Comparison of ENCODE assay signal across 22 cellular contexts in genomic region chr11:63845911-63846310, GRCh38. TPM values are rescaled to one million over a fixed set of nuclear protein-coding genes. Genes with fewer than 3 reads are reported as not detected.
DNase-seq lines count a peak whose midpoint lies in the region; ATAC-seq and TF ChIP-seq lines count a peak whose summit lies in the region.
"Had no signal": no experiment of that assay in that cellular context is flagged by ENCODE, and none has a peak within 500 bp of the region (broad histone marks: within the 10 kb centered on the region; RNA-seq: fewer than 3 reads in every experiment).

No MANE protein-coding gene starts in this region.

- H3K4me1 ChIP-seq in body of pancreas (peaks cover 99% of the 10 kb centered on the region), ovary (ENCODE audit: insufficient read depth) (peaks cover 5% of the 10 kb centered on the region)
- peaks cover 35 to 47% of the 10 kb centered on the region in 2 donors for H3K4me1 ChIP-seq in naive thymus-derived CD4-positive, alpha-beta T cell (ENCODE audit: control insufficient read depth in 2 of 2, insufficient read depth in 2 of 2, low read length in 2 of 2)

- TF ChIP-seq CTCF in natural killer cell (IDR thresholded peaks at IDR 0.05) = no peak
- no peak for TF ChIP-seq CTCF in body of pancreas (IDR thresholded peaks at IDR 0.05)
- no peak for TF ChIP-seq CTCF in ovary (IDR thresholded peaks at IDR 0.05)

- intact Hi-C loops in natural killer cell (cut with micrococcal nuclease) = no loop called here
- intact Hi-C loops in body of pancreas (cut with DNase I) = no loop called here
- intact Hi-C loops in naive thymus-derived CD4-positive, alpha-beta T cell (cut with micrococcal nuclease) = no loop called here
- intact Hi-C loops in ovary (cut with DNase I) = no loop called here

- H3K36me3 Mint-ChIP-seq in natural killer cell = no peaks in the 10 kb centered on the region
- H3K36me3 Mint-ChIP-seq in natural killer cell treated with Interleukin-12 subunit alpha and Interleukin-12 subunit beta and Interleukin-15 and Interleukin-18, amount 100 ng/mL, for 72 hours = peaks cover 10% of the 10 kb centered on the region
- peaks cover 0 to 28% (median 5%) of the 10 kb centered on the region in 5 donors for H3K36me3 Mint-ChIP-seq in naive thymus-derived CD4-positive, alpha-beta T cell

- ATAC-seq in natural killer cell (no peak), body of pancreas (no peak), HG03196 (IDR thresholded peaks at IDR 0.05; ENCODE audit: unreplicated experiment) (no peak), GM21526 (IDR thresholded peaks at IDR 0.05; ENCODE audit: low FRiP score, unreplicated experiment) (no peak)
- ATAC-seq in natural killer cell treated with Interleukin-12 subunit alpha and Interleukin-12 subunit beta and Interleukin-15 and Interleukin-18, amount 100 ng/mL, for 72 hours = no peak
- ATAC-seq in naive thymus-derived CD4-positive, alpha-beta T cell = no peak

- 46 to 48% methylated on average over 2 to 7 of the region's 7 CpGs for WGBS in body of pancreas, 2 donors
- WGBS in ovary, 3 donors = 86 to 91% (median 88%) methylated on average over 7 of the region's 7 CpGs

- H3K36me3 ChIP-seq in body of pancreas (replicated peaks in 1 of 2; ENCODE audit: insufficient read depth in 1 of 2, low read depth in 2 of 2) = no peaks in the 10 kb centered on the region
- H3K36me3 ChIP-seq in naive thymus-derived CD4-positive, alpha-beta T cell (ENCODE audit: control insufficient read depth in 2 of 3, insufficient read depth in 3 of 3, low read length in 3 of 3) = peaks cover 0 to 17% (median 5%) of the 10 kb centered on the region in 3 experiments
- H3K36me3 ChIP-seq in ovary = no peaks in the 10 kb centered on the region

- DNase-seq in natural killer cell (no peak), body of pancreas (no peak), ovary (no peak), glomerular visceral epithelial cell (ENCODE audit: extremely low spot score) (no peak)
- no peak for DNase-seq in natural killer cell treated with Interleukin-12 subunit alpha and Interleukin-12 subunit beta and Interleukin-15 and Interleukin-18, amount 100 ng/mL, for 72 hours (ENCODE audit: low spot score)
- DNase-seq in naive thymus-derived CD4-positive, alpha-beta T cell = no peak
- DNase-seq: activated CD4-positive, alpha-beta T cell treated with anti-CD3 and anti-CD28 coated beads, Interleukin-2, amount 10 ng/mL, durations not matched to agents 24 days and 14 days; activated CD8-positive, alpha-beta memory T cell treated with anti-CD3 and anti-CD28 coated beads, Interleukin-2, amount 50 U/mL, for 4 hours; activated gamma-delta T cell treated with Interleukin-2 at 50 U/mL for 16 hours; DMS 273 treated with DMSO at 0.1 percent for 48 hours; GF-D8; naive B cell; NCI-H1092; NCI-H2171; NCI-H748 treated with DMSO at 0.1 percent for 48 hours; OCI-M1 had no signal

- H3K9me3 Mint-ChIP-seq in natural killer cell = no peaks in the 10 kb centered on the region
- H3K9me3 Mint-ChIP-seq in natural killer cell treated with Interleukin-12 subunit alpha and Interleukin-12 subunit beta and Interleukin-15 and Interleukin-18, amount 100 ng/mL, for 72 hours = no peaks in the 10 kb centered on the region
- no peaks in the 10 kb centered on the region for H3K9me3 Mint-ChIP-seq in naive thymus-derived CD4-positive, alpha-beta T cell
- H3K9me3 Mint-ChIP-seq: activated CD4-positive, alpha-beta T cell treated with anti-CD3 and anti-CD28 coated beads, Interleukin-2, amount 10 ng/mL, durations not matched to agents 24 days and 14 days; naive B cell; stimulated activated naive CD8-positive, alpha-beta T cell treated with anti-CD3 and anti-CD28 coated beads, Interleukin-15, Interleukin-2, amounts not matched to agents 100 ng/mL and 50 ng/mL, for 24 hours had no signal

- H3K27me3 Mint-ChIP-seq in natural killer cell (ENCODE audit: low read depth in 2 of 2) = no peaks in the 10 kb centered on the region
- no peaks in the 10 kb centered on the region for H3K27me3 Mint-ChIP-seq in natural killer cell treated with Interleukin-12 subunit alpha and Interleukin-12 subunit beta and Interleukin-15 and Interleukin-18, amount 100 ng/mL, for 72 hours
- H3K27me3 Mint-ChIP-seq in naive thymus-derived CD4-positive, alpha-beta T cell = no peaks in the 10 kb centered on the region
- H3K27me3 Mint-ChIP-seq: activated CD4-positive, alpha-beta T cell treated with anti-CD3 and anti-CD28 coated beads, Interleukin-2, amount 10 ng/mL, durations not matched to agents 24 days and 14 days; naive B cell; stimulated activated naive CD8-positive, alpha-beta T cell treated with anti-CD3 and anti-CD28 coated beads, Interleukin-15, Interleukin-2, amounts not matched to agents 100 ng/mL and 50 ng/mL, for 24 hours had no signal

- no peaks in the 10 kb centered on the region for H3K27me3 ChIP-seq in body of pancreas
- H3K27me3 ChIP-seq in naive thymus-derived CD4-positive, alpha-beta T cell (ENCODE audit: control insufficient read depth in 2 of 2, insufficient read depth in 2 of 2, low read length in 2 of 2) = no peaks in the 10 kb centered on the region
- H3K27me3 ChIP-seq in ovary = no peaks in the 10 kb centered on the region
- H3K27me3 ChIP-seq: esophagus muscularis mucosa had no signal

- TF ChIP-seq POLR2A in body of pancreas (IDR thresholded peaks at IDR 0.05) (no peak), ovary (IDR thresholded peaks at IDR 0.05) (no peak)

- H3K4me1 Mint-ChIP-seq in natural killer cell = peaks cover 74 to 75% of the 10 kb centered on the region in 2 donors
- H3K4me1 Mint-ChIP-seq in natural killer cell treated with Interleukin-12 subunit alpha and Interleukin-12 subunit beta and Interleukin-15 and Interleukin-18, amount 100 ng/mL, for 72 hours (ENCODE audit: low read depth in 2 of 2) = peaks cover 45 to 59% of the 10 kb centered on the region in 2 donors
- H3K4me1 Mint-ChIP-seq in naive thymus-derived CD4-positive, alpha-beta T cell = peaks cover 59 to 91% (median 86%) of the 10 kb centered on the region in 7 donors

- no peak for TF ChIP-seq EP300 in ovary (IDR thresholded peaks at IDR 0.05)

- H3K4me3 Mint-ChIP-seq in natural killer cell = no peak overlapping the region
- no peak overlapping the region for H3K4me3 Mint-ChIP-seq in natural killer cell treated with Interleukin-12 subunit alpha and Interleukin-12 subunit beta and Interleukin-15 and Interleukin-18, amount 100 ng/mL, for 72 hours
- peak overlapping the region in 3 of 10 donors; percentile 13 to 30 (median 18) for H3K4me3 Mint-ChIP-seq in naive thymus-derived CD4-positive, alpha-beta T cell
- H3K4me3 Mint-ChIP-seq: activated CD4-positive, alpha-beta T cell treated with anti-CD3 and anti-CD28 coated beads, Interleukin-2, amount 10 ng/mL, durations not matched to agents 24 days and 14 days; stimulated activated naive CD8-positive, alpha-beta T cell treated with anti-CD3 and anti-CD28 coated beads, Interleukin-15, Interleukin-2, amounts not matched to agents 100 ng/mL and 50 ng/mL, for 24 hours had no signal

- H3K4me3 ChIP-seq in body of pancreas (no peak overlapping the region), ovary (no peak overlapping the region)
- no peak overlapping the region for H3K4me3 ChIP-seq in naive thymus-derived CD4-positive, alpha-beta T cell (ENCODE audit: low read length)
- H3K4me3 ChIP-seq: coronary artery, esophagus muscularis mucosa, lung had no signal

- POLR2A ChIA-PET in naive thymus-derived CD4-positive, alpha-beta T cell (lab: Charles Lee) = interaction anchor here (2.0 kb wide), 1 partner anchor 10 kb away, joined by 5 read pairs; no protein-coding TSS in a partner anchor

- H3K9me3 ChIP-seq in body of pancreas (no peaks in the 10 kb centered on the region), ovary (no peaks in the 10 kb centered on the region)
- no peaks in the 10 kb centered on the region for H3K9me3 ChIP-seq in naive thymus-derived CD4-positive, alpha-beta T cell (ENCODE audit: control insufficient read depth in 2 of 3, low read length in 3 of 3)
- H3K9me3 ChIP-seq: esophagus muscularis mucosa had no signal

- H3K27ac ChIP-seq in body of pancreas = peak overlapping the region; percentile 32 to 95 (median 89)
- H3K27ac ChIP-seq in naive thymus-derived CD4-positive, alpha-beta T cell (ENCODE audit: low read depth, low read length) = no peak overlapping the region
- H3K27ac ChIP-seq in ovary = no peak overlapping the region

- CTCF ChIA-PET in naive thymus-derived CD4-positive, alpha-beta T cell (lab: Charles Lee) = no interaction called here

- H3K27ac Mint-ChIP-seq in natural killer cell = peak overlapping the region; percentile 75 to 86
- peak overlapping the region in 1 of 2 donors; percentile 84 for H3K27ac Mint-ChIP-seq in natural killer cell treated with Interleukin-12 subunit alpha and Interleukin-12 subunit beta and Interleukin-15 and Interleukin-18, amount 100 ng/mL, for 72 hours
- peak overlapping the region in 5 of 9 donors; percentile 14 to 88 (median 67) for H3K27ac Mint-ChIP-seq in naive thymus-derived CD4-positive, alpha-beta T cell
- H3K27ac Mint-ChIP-seq: activated CD4-positive, alpha-beta T cell treated with anti-CD3 and anti-CD28 coated beads, Interleukin-2, amount 10 ng/mL, durations not matched to agents 24 days and 14 days; stimulated activated naive CD8-positive, alpha-beta T cell treated with anti-CD3 and anti-CD28 coated beads, Interleukin-15, Interleukin-2, amounts not matched to agents 100 ng/mL and 50 ng/mL, for 24 hours had no signal

RNA-seq across cellular contexts. Expression of gene MARK2, which starts 7.0 kb away (rescaled TPM):
- total RNA-seq in natural killer cell (10 to 100 TPM; 63.8 to 88.4 (median 80.2) TPM), body of pancreas (10 to 100 TPM; 32.2 to 33.9 TPM), ovary (10 to 100 TPM; 13.5 to 27.8 (median 25.8) TPM)
- total RNA-seq in natural killer cell treated with Interleukin-12 subunit alpha and Interleukin-12 subunit beta and Interleukin-15 and Interleukin-18, amount 100 ng/mL, for 72 hours = 10 to 100 TPM; 54.9 to 68.5 TPM
- 10 to 100 TPM; 42.3 to 69.1 (median 56.8) TPM for total RNA-seq in naive thymus-derived CD4-positive, alpha-beta T cell
- 10 to 100 TPM; 29.4 to 64.5 TPM for polyA plus RNA-seq in naive thymus-derived CD4-positive, alpha-beta T cell
- polyA plus RNA-seq in ovary = 10 to 100 TPM; 12.3 to 27.0 TPM

RNA-seq across cellular contexts. Expression of gene SPINDOC, which starts 32.7 kb away (rescaled TPM):
- total RNA-seq in natural killer cell (10 to 100 TPM; 15.6 to 25.3 (median 21.1) TPM), body of pancreas (10 to 100 TPM in 1 of 2 donors, 1 to 10 TPM in 1; 3.6 to 16.2 TPM), ovary (10 to 100 TPM; 10.2 to 22.7 (median 19.5) TPM)
- total RNA-seq in natural killer cell treated with Interleukin-12 subunit alpha and Interleukin-12 subunit beta and Interleukin-15 and Interleukin-18, amount 100 ng/mL, for 72 hours = 10 to 100 TPM; 34.3 to 65.1 TPM
- 10 to 100 TPM in 2 of 5 experiments, 1 to 10 TPM in 3; 6.6 to 42.2 (median 9.3) TPM for total RNA-seq in naive thymus-derived CD4-positive, alpha-beta T cell
- under 1 TPM; 0.22 to 0.53 TPM for polyA plus RNA-seq in naive thymus-derived CD4-positive, alpha-beta T cell
- polyA plus RNA-seq in ovary = 10 to 100 TPM in 1 of 2 donors, 1 to 10 TPM in 1; 5.4 to 15.8 TPM

Comparison
In these comparisons a context has a peak if more than half of its experiments do, and no peak if none do; other contexts are left out.
1. H3K27ac ChIP-seq: peak in body of pancreas (4 of 4); none in naive thymus-derived CD4-positive, alpha-beta T cell (single experiment) and ovary (0 of 2).